8 cellular contexts compared by ENCODE assay signal in the genomic region with DNA sequence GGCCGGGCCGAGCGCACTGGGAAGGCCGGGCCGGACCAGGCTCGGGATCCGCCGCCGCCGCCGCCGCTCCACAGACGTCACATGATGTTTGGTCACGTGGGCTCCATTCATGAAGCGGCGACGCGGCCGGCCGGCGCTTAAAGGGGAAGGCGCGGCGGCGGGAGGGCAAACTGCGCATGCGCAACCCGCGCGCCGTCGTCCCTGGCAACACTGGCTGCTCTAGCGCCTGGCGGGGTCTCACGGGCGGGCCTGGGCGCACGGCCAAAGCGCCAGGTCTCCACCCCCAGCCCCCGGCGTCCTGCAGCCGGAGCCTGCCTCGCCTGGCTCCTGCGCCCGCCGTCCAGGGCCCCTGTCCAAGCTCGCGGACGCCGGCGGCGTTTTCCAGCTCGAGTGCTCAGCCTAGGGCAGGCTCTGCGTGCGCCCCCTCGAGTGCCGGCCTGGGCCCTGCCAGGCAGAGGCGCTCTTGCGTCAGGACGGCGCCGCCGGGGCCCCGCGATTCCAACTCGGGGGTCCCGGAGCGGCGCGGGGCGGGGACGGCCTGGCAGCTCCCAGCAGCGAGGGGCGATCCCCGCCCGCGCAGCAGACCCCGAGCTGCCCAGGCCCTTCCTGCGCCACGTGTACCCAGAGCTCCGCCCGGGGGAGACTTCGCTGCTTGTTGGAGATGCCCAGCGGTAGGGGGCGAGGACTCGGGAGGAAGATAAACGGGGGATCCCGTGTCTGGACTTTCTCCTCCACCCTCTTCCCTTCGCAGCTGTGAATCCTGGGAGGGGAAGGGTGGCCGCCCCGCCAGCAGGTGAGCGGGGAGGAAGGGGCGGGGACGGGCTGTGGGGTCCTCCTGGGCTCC. TPM values are rescaled to one million over a fixed set of nuclear protein-coding genes. Genes with fewer than 3 reads are reported as not detected.
A peak's percentile ranks its signal among the peaks of the same experiment; 100 is the strongest.
DNase-seq lines count a peak whose midpoint lies in the region; TF ChIP-seq lines count a peak whose summit lies in the region.

A gene (minus strand): TSS at position 83 of the 844 bp plus-strand sequence. CDS start 4,550 bp downstream, outside the sequence.

- peaks cover 25% of the 10 kb centered on the region for H3K4me1 Mint-ChIP-seq in activated naive CD4-positive, alpha-beta T cell treated with anti-CD3 and anti-CD28 coated beads for 36 hours (ENCODE audit: low read depth)

- TF ChIP-seq EP300 in suprapubic skin (IDR thresholded peaks at IDR 0.05), result no peak

- CTCF ChIA-PET in HEK293T (lab: Yijun Ruan, JAX), result interaction anchor here (0.7 to 1.8 kb wide), 4 partner anchors 9 to 365 kb away, joined by 3 to 6 read pairs (median 4); a partner anchor contains a TSS
- CTCF ChIA-PET in activated naive CD4-positive, alpha-beta T cell treated with anti-CD3 and anti-CD28 coated beads for 36 hours (lab: Charles Lee), result interaction anchor here (0.6 to 2.6 kb wide), 7 partner anchors 8 to 95 kb away, joined by 3 to 7 read pairs (median 3); a partner anchor contains a TSS

- no peak for TF ChIP-seq POLR2A in NB4 (IDR thresholded peaks at IDR 0.05; ENCODE audit: extremely low read depth, insufficient read length)
- TF ChIP-seq POLR2A in suprapubic skin (IDR thresholded peaks at IDR 0.05), result peak in 1 of 2 donors; percentile 58

- intact Hi-C loops in activated naive CD4-positive, alpha-beta T cell treated with anti-CD3 and anti-CD28 coated beads for 36 hours (cut with micrococcal nuclease), result loop anchor here (1.0 to 2.0 kb wide), 7 partner anchors 10 to 284 kb away; a partner anchor contains a TSS

- H3K27ac ChIP-seq in suprapubic skin, result peak within 1 kb of the TSS; percentile 92

- H3K36me3 ChIP-seq in suprapubic skin, result peaks cover under 1% of the 10 kb centered on the region

- WGBS in suprapubic skin, result under 1% methylated on average over 41 of the region's 94 CpGs

- TF ChIP-seq CTCF in NB4 (IDR thresholded peaks at IDR 0.05; ENCODE audit: low read depth, low read length) (peak; percentile 27), suprapubic skin (IDR thresholded peaks at IDR 0.05) (no peak)

- peak within 1 kb of the TSS; percentile 76 for H3K4me3 Mint-ChIP-seq in activated naive CD4-positive, alpha-beta T cell treated with anti-CD3 and anti-CD28 coated beads for 36 hours

- H3K9me3 ChIP-seq in suprapubic skin, result no peaks in the 10 kb centered on the region

- peak within 1 kb of the TSS; percentile 86 for H3K27ac Mint-ChIP-seq in activated naive CD4-positive, alpha-beta T cell treated with anti-CD3 and anti-CD28 coated beads for 36 hours

- no peaks in the 10 kb centered on the region for H3K9me3 Mint-ChIP-seq in activated naive CD4-positive, alpha-beta T cell treated with anti-CD3 and anti-CD28 coated beads for 36 hours

- peak within 1 kb of the TSS; percentile 80 for H3K4me3 ChIP-seq in NB4 (ENCODE audit: low read depth, low read length)
- peak within 1 kb of the TSS; percentile 87 for H3K4me3 ChIP-seq in suprapubic skin

- POLR2A ChIA-PET in HEK293T (lab: Yijun Ruan, JAX), result interaction anchor here (0.6 to 5.2 kb wide), 9 partner anchors 9 to 94 kb away, joined by 3 to 37 read pairs (median 8); a partner anchor contains a TSS

- H3K27me3 ChIP-seq in suprapubic skin, result no peaks in the 10 kb centered on the region

- H3K36me3 Mint-ChIP-seq in activated naive CD4-positive, alpha-beta T cell treated with anti-CD3 and anti-CD28 coated beads for 36 hours (ENCODE audit: low read depth), result peaks cover 2% of the 10 kb centered on the region

- peaks cover 61% of the 10 kb centered on the region for H3K4me1 ChIP-seq in suprapubic skin

- H3K27me3 Mint-ChIP-seq in activated naive CD4-positive, alpha-beta T cell treated with anti-CD3 and anti-CD28 coated beads for 36 hours (ENCODE audit: low read depth), result peaks cover 5% of the 10 kb centered on the region

- peak; percentile 77 for DNase-seq in GF-D8 (lab: John Stamatoyannopoulos, UW)
- peak; percentile 98 for DNase-seq in HEK293T (ENCODE audit: extremely low spot score)
- DNase-seq in NB4 (ENCODE audit: low read depth), result peak; percentile 94
- DNase-seq in SK-N-DZ (ENCODE audit: low spot score), result peak; percentile 96
- DNase-seq in activated naive CD4-positive, alpha-beta T cell treated with anti-CD3 and anti-CD28 coated beads for 36 hours, result peak; percentile 88
- DNase-seq in germinal center (ENCODE audit: low spot score), result peak; percentile 96
- DNase-seq in occipital lobe (lab: John Stamatoyannopoulos, UW), result peak; percentile 78
- DNase-seq in suprapubic skin (ENCODE audit: low spot score in 2 of 2), result peak; percentile 93 to 96

TF ChIP-seq in HEK293T, 16 proteins besides CTCF, POLR2A, EP300 and RAD21:
- no peak for TF ChIP-seq HDGF (IDR thresholded peaks at IDR 0.05; ENCODE audit: borderline replicate concordance)
- peak; percentile 42; the same call in 1 of the 2 replicates for TF ChIP-seq L3MBTL2 (conservative IDR thresholded peaks at IDR 0.05)
- TF ChIP-seq LEF1 (IDR thresholded peaks at IDR 0.05; ENCODE audit: borderline replicate concordance), result peak; percentile 41; the same call in 1 of the 2 replicates
- TF ChIP-seq ZNF384 (IDR thresholded peaks at IDR 0.05), result no peak
- no peak for TF ChIP-seq FOXK2 (IDR thresholded peaks at IDR 0.05)
- no peak for TF ChIP-seq BHLHE40 (IDR thresholded peaks at IDR 0.05; ENCODE audit: borderline replicate concordance)
- TF ChIP-seq CTBP1 (IDR thresholded peaks at IDR 0.05; ENCODE audit: borderline replicate concordance), result no peak
- TF ChIP-seq ELF4 (IDR thresholded peaks at IDR 0.05), result no peak
TF ChIP-seq in HEK293T: peak in this region for 2.

RNA-seq across cellular contexts. Expression of the gene that starts here (rescaled TPM):
- polyA plus RNA-seq in SK-N-DZ (2014; cell fraction: cytosol; rRNA removed), result 23.9 and 27.7 TPM in 2 replicates
- 39.9 and 56.8 TPM in 2 replicates for polyA plus RNA-seq in SK-N-DZ (2014; cell fraction: nucleus; rRNA removed)
- 10 to 100 TPM; 13.5 to 14.8 TPM for total RNA-seq in activated naive CD4-positive, alpha-beta T cell treated with anti-CD3 and anti-CD28 coated beads for 36 hours
- total RNA-seq in occipital lobe, result 16.5 TPM
- 10 to 100 TPM; 17.1 to 21.1 (median 19.0) TPM for total RNA-seq in suprapubic skin

Comparison
In these comparisons a context has a peak if more than half of its experiments do, and no peak if none do; other contexts are left out.
1. Peak in every context shown above with its lines: DNase-seq, H3K4me3 ChIP-seq and H3K27ac ChIP-seq.